8 cellular contexts compared by ENCODE assay signal in genomic region chr7:100540073-100540723, GRCh38. TPM values are rescaled to one million over a fixed set of nuclear protein-coding genes. Genes with fewer than 3 reads are reported as not detected.
A peak's percentile ranks its signal among the peaks of the same experiment; 100 is the strongest.
DNase-seq lines count a peak whose midpoint lies in the region; ATAC-seq and TF ChIP-seq lines count a peak whose summit lies in the region.

No MANE protein-coding gene starts in this region.

- H3K79me2 ChIP-seq in PC-9 (ENCODE audit: low read depth) (peaks cover 47% of the 10 kb centered on the region), parathyroid adenoma (peaks cover 11% of the 10 kb centered on the region)

- 49% methylated on average over 6 of the region's 6 CpGs for WGBS in esophagus muscularis mucosa

- H3K9me3 ChIP-seq in PC-9 (ENCODE audit: insufficient read depth, low read depth) (no peaks in the 10 kb centered on the region), esophagus muscularis mucosa (no peaks in the 10 kb centered on the region), parathyroid adenoma (ENCODE audit: control insufficient read depth, low read length) (no peaks in the 10 kb centered on the region)

- no peaks in the 10 kb centered on the region for H4K20me1 ChIP-seq in PC-9 (ENCODE audit: insufficient read depth)

- TF ChIP-seq CTCF in PC-9 (conservative IDR thresholded peaks at IDR 0.05): no peak
- TF ChIP-seq CTCF in esophagus muscularis mucosa (IDR thresholded peaks at IDR 0.05): no peak
- TF ChIP-seq CTCF in parathyroid adenoma (IDR thresholded peaks at IDR 0.05): no peak

- no TSS peak for BruUV-seq in PC-9 (replicated peaks; lab: Mats Ljungman, UMichigan)

- intact Hi-C loops in PC-9 (cut with micrococcal nuclease; ENCODE audit: unreplicated experiment): no loop called here
- intact Hi-C loops in esophagus muscularis mucosa (cut with DNase I): no loop called here

- no peaks in the 10 kb centered on the region for H3K27me3 ChIP-seq in PC-9 (ENCODE audit: insufficient read depth, low read depth)
- H3K27me3 ChIP-seq in esophagus muscularis mucosa: no peaks in the 10 kb centered on the region
- no peaks in the 10 kb centered on the region for H3K27me3 ChIP-seq in parathyroid adenoma (ENCODE audit: control insufficient read depth, insufficient read depth, low read length)

- H3K4me2 ChIP-seq in PC-9 (peak overlapping the region; percentile 98), parathyroid adenoma (ENCODE audit: low read length) (peak overlapping the region; percentile 90)

- TF ChIP-seq EP300 in esophagus muscularis mucosa (IDR thresholded peaks at IDR 0.05): no peak

- no peak overlapping the region for H3K27ac ChIP-seq in PC-9
- H3K27ac ChIP-seq in esophagus muscularis mucosa (replicated peaks in 1 of 4): peak overlapping the region in 1 of 4 donors; percentile 92
- peak overlapping the region; percentile 37 for H3K27ac ChIP-seq in parathyroid adenoma

- ATAC-seq in HG03095 (IDR thresholded peaks at IDR 0.05; ENCODE audit: unreplicated experiment) (no peak), GM21423 (IDR thresholded peaks at IDR 0.05; ENCODE audit: unreplicated experiment) (no peak), GM18870 (IDR thresholded peaks at IDR 0.05; ENCODE audit: unreplicated experiment) (no peak)

- peak overlapping the region; percentile 79 for H3K4me3 ChIP-seq in PC-9
- H3K4me3 ChIP-seq in esophagus muscularis mucosa: peak overlapping the region; percentile 90 to 98 (median 95)
- H3K4me3 ChIP-seq in parathyroid adenoma (ENCODE audit: low read depth, low read length): peak overlapping the region; percentile 92

- TF ChIP-seq POLR2A in esophagus muscularis mucosa (IDR thresholded peaks at IDR 0.05; ENCODE audit: low read depth): no peak

- POLR2A ChIA-PET in PC-9 (lab: Charles Lee; ENCODE audit: unreplicated experiment): no interaction called here

- H3F3A ChIP-seq in PC-9 (ENCODE audit: insufficient read depth, low read depth): peaks cover 38% of the 10 kb centered on the region

- no peaks in the 10 kb centered on the region for H3K9me2 ChIP-seq in PC-9 (ENCODE audit: insufficient read depth)

- H2AFZ ChIP-seq in PC-9 (peak overlapping the region; percentile 69), parathyroid adenoma (no peak overlapping the region)

- H3K9ac ChIP-seq in parathyroid adenoma: no peak overlapping the region

- no peaks in the 10 kb centered on the region for H3K36me3 ChIP-seq in PC-9 (ENCODE audit: low read depth)
- no peaks in the 10 kb centered on the region for H3K36me3 ChIP-seq in esophagus muscularis mucosa
- no peaks in the 10 kb centered on the region for H3K36me3 ChIP-seq in parathyroid adenoma (ENCODE audit: control insufficient read depth, insufficient read depth, low read length)

- CTCF ChIA-PET in PC-9 (lab: Charles Lee): interaction anchor here (0.6 to 1.1 kb wide), 2 partner anchors 20 to 49 kb away, joined by 3 to 25 read pairs; no protein-coding TSS in a partner anchor

- H3K4me1 ChIP-seq in PC-9 (replicated peaks; ENCODE audit: insufficient read depth) (peaks cover 58% of the 10 kb centered on the region), esophagus muscularis mucosa (peaks cover 28 to 65% (median 63%) of the 10 kb centered on the region in 4 donors), parathyroid adenoma (peaks cover 21% of the 10 kb centered on the region)

- DNase-seq in DMS53 (lab: John Stamatoyannopoulos, UW) (peak; percentile 84), PC-9 (peak in 1 of 2 experiments; percentile 51), esophagus muscularis mucosa (ENCODE audit: extremely low spot score) (no peak), putamen (ENCODE audit: low spot score) (no peak)

RNA-seq across cellular contexts. Expression of gene AGFG2, which starts 1.2 kb away (rescaled TPM):
- 30.4 and 35.2 TPM in 2 replicates for total RNA-seq in PC-9 (2021)
- total RNA-seq in esophagus muscularis mucosa: 10 to 100 TPM; 31.6 to 79.6 (median 35.1) TPM

RNA-seq across cellular contexts. Expression of gene SAP25, which starts 33.5 kb away (rescaled TPM):
- total RNA-seq in PC-9 (2021) (11.0 and 15.3 TPM in 2 replicates), esophagus muscularis mucosa (under 1 TPM in 2 of 4 donors, not detected in 2; 0.83 to 0.92 TPM)

RNA-seq across cellular contexts. Expression of gene LRCH4, which starts 45.7 kb away (rescaled TPM):
- total RNA-seq in PC-9 (2021): 86.6 and 89.6 TPM in 2 replicates
- total RNA-seq in esophagus muscularis mucosa: 10 to 100 TPM; 36.2 to 53.2 (median 44.0) TPM

RNA-seq across cellular contexts. Expression of gene FBXO24, which starts 45.9 kb away (rescaled TPM):
- total RNA-seq in PC-9 (2021) (2.7 and 4.6 TPM in 2 replicates), esophagus muscularis mucosa (under 1 TPM; 0.13 to 0.83 (median 0.48) TPM)

RNA-seq across cellular contexts. Expression of gene NYAP1, which starts 56.5 kb away (rescaled TPM):
- total RNA-seq in PC-9 (2021): 1.3 and 1.9 TPM in 2 replicates
- 1 to 10 TPM; 1.7 to 3.2 (median 1.9) TPM for total RNA-seq in esophagus muscularis mucosa
